In the genomic region with DNA sequence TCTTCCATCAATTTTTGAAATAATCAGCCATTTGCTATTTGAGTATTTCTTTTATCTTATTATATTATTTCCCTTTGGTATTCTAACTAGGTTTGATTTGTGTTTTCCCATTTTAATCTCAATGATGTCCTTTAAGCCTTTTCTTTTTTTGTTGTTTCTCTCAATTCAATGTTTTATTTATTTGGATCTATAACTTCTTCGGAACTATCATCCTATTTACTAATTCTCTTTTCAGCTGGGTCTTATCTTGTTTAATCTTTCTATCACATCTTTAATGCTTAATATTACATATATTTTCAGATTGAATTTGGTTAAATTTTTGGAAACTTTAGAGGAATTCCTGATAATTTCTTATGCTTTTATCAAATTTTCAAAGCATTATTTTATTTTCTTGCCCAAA, we compare ENCODE assay signal across 24 cellular contexts.
A peak's percentile ranks its signal among the peaks of the same experiment; 100 is the strongest.
DNase-seq lines count a peak whose midpoint lies in the region; ATAC-seq, FAIRE-seq and TF ChIP-seq lines count a peak whose summit lies in the region.
"Had no signal": no experiment of that assay in that cellular context is flagged by ENCODE, and none has a peak within 500 bp of the region (broad histone marks: within the 10 kb centered on the region; RNA-seq: fewer than 3 reads in every experiment).

No MANE protein-coding gene starts in this region.

- peaks cover 16% of the 10 kb centered on the region for H3K9me3 Mint-ChIP-seq in stimulated activated naive CD8-positive, alpha-beta T cell treated with anti-CD3 and anti-CD28 coated beads, Interleukin-15, Interleukin-2, amounts not matched to agents 100 ng/mL and 50 ng/mL, for 24 hours
- peaks cover 5 to 15% of the 10 kb centered on the region in 2 donors for H3K9me3 Mint-ChIP-seq in stimulated activated naive CD8-positive, alpha-beta T cell treated with anti-CD3 and anti-CD28 coated beads, Interleukin-15, amount 100 ng/mL, for 72 hours

- H3K4me1 Mint-ChIP-seq in stimulated activated naive CD8-positive, alpha-beta T cell treated with anti-CD3 and anti-CD28 coated beads, Interleukin-15, Interleukin-2, amounts not matched to agents 100 ng/mL and 50 ng/mL, for 24 hours (ENCODE audit: low read depth), result no peaks in the 10 kb centered on the region
- H3K4me1 Mint-ChIP-seq in stimulated activated naive CD8-positive, alpha-beta T cell treated with anti-CD3 and anti-CD28 coated beads, Interleukin-15, amount 100 ng/mL, for 72 hours, result no peaks in the 10 kb centered on the region
- H3K4me1 Mint-ChIP-seq: CD14-positive monocyte; CD4-positive, alpha-beta memory T cell; CD4-positive, CD25-positive, alpha-beta regulatory T cell; CD8-positive, alpha-beta memory T cell had no signal

- no peak overlapping the region for H3K4me3 ChIP-seq in small intestine (ENCODE audit: low read depth in 1 of 2, low read length in 2 of 2)
- H3K4me3 ChIP-seq: A549, BLaER1, GM12878 had no signal

- no peaks in the 10 kb centered on the region for H3K27me3 ChIP-seq in small intestine (ENCODE audit: control insufficient read depth in 2 of 2, insufficient read depth in 2 of 2, low read length in 2 of 2)
- H3K27me3 ChIP-seq: BE2C, BLaER1 had no signal

- no peaks in the 10 kb centered on the region for H3K4me1 ChIP-seq in small intestine (ENCODE audit: control insufficient read depth in 2 of 2, insufficient read depth in 1 of 2, low read depth in 1 of 2, low read length in 1 of 2)
- H3K4me1 ChIP-seq: A549, BE2C, BLaER1 had no signal

- peak; percentile 82 for FAIRE-seq in small intestine (lab: Jason Lieb, UNC)
- FAIRE-seq: A549, GM12878, GM12892, GM18507 had no signal

- WGBS in small intestine, 3 donors, result 89 to 93% (median 90%) methylated on average over 1 of the region's 1 CpG

- no peak for TF ChIP-seq CTCF in VCaP (conservative IDR thresholded peaks at IDR 0.05)

- no peaks in the 10 kb centered on the region for H3K36me3 Mint-ChIP-seq in stimulated activated naive CD8-positive, alpha-beta T cell treated with anti-CD3 and anti-CD28 coated beads, Interleukin-15, Interleukin-2, amounts not matched to agents 100 ng/mL and 50 ng/mL, for 24 hours (ENCODE audit: low read depth)
- H3K36me3 Mint-ChIP-seq: CD14-positive monocyte; CD4-positive, alpha-beta memory T cell; CD4-positive, CD25-positive, alpha-beta regulatory T cell; CD8-positive, alpha-beta memory T cell had no signal

- no peaks in the 10 kb centered on the region for H3K9me3 ChIP-seq in small intestine (ENCODE audit: control insufficient read depth, low read depth)
- H3K9me3 ChIP-seq: BE2C had no signal

- DNase-seq in stimulated activated naive CD8-positive, alpha-beta T cell treated with anti-CD3 and anti-CD28 coated beads, Interleukin-15, amount 100 ng/mL, for 72 hours, result no peak
- DNase-seq in small intestine (no peak), T-helper 9 cell (no peak), Ammon's horn (ENCODE audit: low spot score) (no peak)
- DNase-seq: AML-193; BE2C; C1 segment of cervical spinal cord; CD4-positive, alpha-beta memory T cell; CD4-positive, CD25-positive, alpha-beta regulatory T cell; CD8-positive, alpha-beta memory T cell; COR-L47; DMS 273 treated with DMSO at 0.1 percent for 48 hours; DMS79; DND-41; EL; GDM1 had no signal

- peak overlapping the region; percentile 27 for H3K27ac Mint-ChIP-seq in stimulated activated naive CD8-positive, alpha-beta T cell treated with anti-CD3 and anti-CD28 coated beads, Interleukin-15, Interleukin-2, amounts not matched to agents 100 ng/mL and 50 ng/mL, for 24 hours
- no peak overlapping the region for H3K27ac Mint-ChIP-seq in stimulated activated naive CD8-positive, alpha-beta T cell treated with anti-CD3 and anti-CD28 coated beads, Interleukin-15, amount 100 ng/mL, for 72 hours
- H3K27ac Mint-ChIP-seq: CD14-positive monocyte; CD4-positive, alpha-beta memory T cell; CD4-positive, CD25-positive, alpha-beta regulatory T cell; CD8-positive, alpha-beta memory T cell had no signal

- ATAC-seq in stimulated activated naive CD8-positive, alpha-beta T cell treated with anti-CD3 and anti-CD28 coated beads, Interleukin-15, amount 100 ng/mL, for 72 hours, result no peak
- ATAC-seq: A549, GM12878 had no signal

- H3K27me3 Mint-ChIP-seq in stimulated activated naive CD8-positive, alpha-beta T cell treated with anti-CD3 and anti-CD28 coated beads, Interleukin-15, Interleukin-2, amounts not matched to agents 100 ng/mL and 50 ng/mL, for 24 hours, result no peaks in the 10 kb centered on the region
- H3K27me3 Mint-ChIP-seq in stimulated activated naive CD8-positive, alpha-beta T cell treated with anti-CD3 and anti-CD28 coated beads, Interleukin-15, amount 100 ng/mL, for 72 hours, result no peaks in the 10 kb centered on the region
- H3K27me3 Mint-ChIP-seq: CD4-positive, alpha-beta memory T cell; CD4-positive, CD25-positive, alpha-beta regulatory T cell had no signal

- no peaks in the 10 kb centered on the region for H3K36me3 ChIP-seq in small intestine (ENCODE audit: control insufficient read depth in 2 of 2, insufficient read depth in 2 of 2, low read length in 2 of 2)
- H3K36me3 ChIP-seq: BE2C, BLaER1 had no signal

- H3K4me3 Mint-ChIP-seq in stimulated activated naive CD8-positive, alpha-beta T cell treated with anti-CD3 and anti-CD28 coated beads, Interleukin-15, Interleukin-2, amounts not matched to agents 100 ng/mL and 50 ng/mL, for 24 hours, result no peak overlapping the region
- H3K4me3 Mint-ChIP-seq in stimulated activated naive CD8-positive, alpha-beta T cell treated with anti-CD3 and anti-CD28 coated beads, Interleukin-15, amount 100 ng/mL, for 72 hours, result no peak overlapping the region
- H3K4me3 Mint-ChIP-seq: CD14-positive monocyte; CD4-positive, alpha-beta memory T cell; CD4-positive, CD25-positive, alpha-beta regulatory T cell; CD8-positive, alpha-beta memory T cell had no signal

- H3K27ac ChIP-seq in VCaP (peak overlapping the region; percentile 37; the same call in 1 of the 2 replicates), small intestine (ENCODE audit: low read depth in 1 of 2, low read length in 1 of 2) (no peak overlapping the region)
- H3K27ac ChIP-seq: A549, BLaER1 had no signal
